In genomic region chr7:36205236-36205635, GRCh38 we compare ENCODE assay signal across 14 cellular contexts. TPM values are rescaled to one million over a fixed set of nuclear protein-coding genes. Genes with fewer than 3 reads are reported as not detected.
DNase-seq lines count a peak whose midpoint lies in the region; ATAC-seq and TF ChIP-seq lines count a peak whose summit lies in the region.
"Had no signal": no experiment of that assay in that cellular context is flagged by ENCODE, and none has a peak within 500 bp of the region (broad histone marks: within the 10 kb centered on the region; RNA-seq: fewer than 3 reads in every experiment).

No MANE protein-coding gene starts in this region.

- peaks cover 51% of the 10 kb centered on the region for H3K4me1 Mint-ChIP-seq in T-helper 17 cell
- H3K4me1 Mint-ChIP-seq in mesothelial cell of epicardium: peaks cover 87% of the 10 kb centered on the region
- peaks cover 19 to 59% (median 43%) of the 10 kb centered on the region in 7 donors for H3K4me1 Mint-ChIP-seq in naive thymus-derived CD4-positive, alpha-beta T cell

- no peak for ATAC-seq in T-helper 17 cell
- ATAC-seq in naive thymus-derived CD4-positive, alpha-beta T cell: no peak
- ATAC-seq in HG02885 (IDR thresholded peaks at IDR 0.05; ENCODE audit: poor library complexity, unreplicated experiment): no peak
- ATAC-seq: K562, SK-N-SH treated with all-trans-retinoic acid at 6 μM for 48 hours had no signal

- CTCF ChIA-PET in naive thymus-derived CD4-positive, alpha-beta T cell (lab: Charles Lee): no interaction called here

- no peak for TF ChIP-seq CTCF in mesothelial cell of epicardium (IDR thresholded peaks at IDR 0.05; ENCODE audit: unreplicated experiment)

- H3K9me3 Mint-ChIP-seq in mesothelial cell of epicardium: peaks cover under 1% of the 10 kb centered on the region
- peaks cover 0 to 2% (median 0%) of the 10 kb centered on the region in 11 donors for H3K9me3 Mint-ChIP-seq in naive thymus-derived CD4-positive, alpha-beta T cell
- H3K9me3 Mint-ChIP-seq: CD4-positive, alpha-beta memory T cell had no signal

- H3K4me3 ChIP-seq in subcutaneous abdominal adipose tissue (ENCODE audit: low read depth in 1 of 5, low read length in 5 of 5): no peak overlapping the region
- no peak overlapping the region for H3K4me3 ChIP-seq in naive thymus-derived CD4-positive, alpha-beta T cell (ENCODE audit: low read length)
- H3K4me3 ChIP-seq: K562 had no signal

- no peak for DNase-seq in T-helper 17 cell
- DNase-seq in mesothelial cell of epicardium (ENCODE audit: low spot score in 2 of 2, unreplicated experiment in 2 of 2): no peak
- DNase-seq in T-helper 9 cell: no peak
- no peak for DNase-seq in naive thymus-derived CD4-positive, alpha-beta T cell
- DNase-seq: BE2C; CD4-positive, alpha-beta memory T cell; H7; NCI-H1092; SHP77 had no signal

- H3K27me3 Mint-ChIP-seq in T-helper 17 cell: no peaks in the 10 kb centered on the region
- H3K27me3 Mint-ChIP-seq in mesothelial cell of epicardium (ENCODE audit: low read depth): no peaks in the 10 kb centered on the region
- H3K27me3 Mint-ChIP-seq in naive thymus-derived CD4-positive, alpha-beta T cell: no peaks in the 10 kb centered on the region
- H3K27me3 Mint-ChIP-seq: CD4-positive, alpha-beta memory T cell had no signal

- H3K27me3 ChIP-seq in subcutaneous abdominal adipose tissue (ENCODE audit: control insufficient read depth in 5 of 5, insufficient read depth in 4 of 5, low read length in 5 of 5): no peaks in the 10 kb centered on the region
- H3K27me3 ChIP-seq in naive thymus-derived CD4-positive, alpha-beta T cell (ENCODE audit: control insufficient read depth in 2 of 2, insufficient read depth in 2 of 2, low read length in 2 of 2): no peaks in the 10 kb centered on the region
- H3K27me3 ChIP-seq: BE2C had no signal

- POLR2A ChIA-PET in naive thymus-derived CD4-positive, alpha-beta T cell (lab: Charles Lee): no interaction called here

- no peaks in the 10 kb centered on the region for H3K9me3 ChIP-seq in KOPT-K1 (ENCODE audit: insufficient read depth, low read length, poor library complexity, severe bottlenecking)
- H3K9me3 ChIP-seq in T-helper 17 cell (ENCODE audit: control insufficient read depth, low read length, poor library complexity, severe bottlenecking): no peaks in the 10 kb centered on the region
- no peaks in the 10 kb centered on the region for H3K9me3 ChIP-seq in subcutaneous abdominal adipose tissue (ENCODE audit: control insufficient read depth in 5 of 5, low read length in 5 of 5)
- H3K9me3 ChIP-seq in naive thymus-derived CD4-positive, alpha-beta T cell (ENCODE audit: control insufficient read depth in 2 of 3, low read length in 3 of 3): no peaks in the 10 kb centered on the region
- H3K9me3 ChIP-seq: BE2C had no signal

- H3K4me1 ChIP-seq in subcutaneous abdominal adipose tissue (ENCODE audit: control insufficient read depth in 5 of 5, insufficient read depth in 5 of 5, low read length in 5 of 5): peaks cover 18 to 81% (median 68%) of the 10 kb centered on the region in 5 donors
- H3K4me1 ChIP-seq in naive thymus-derived CD4-positive, alpha-beta T cell (ENCODE audit: control insufficient read depth in 2 of 2, insufficient read depth in 2 of 2, low read length in 2 of 2): peaks cover 11 to 29% of the 10 kb centered on the region in 2 donors

- H3K4me3 Mint-ChIP-seq in T-helper 17 cell (no peak overlapping the region), mesothelial cell of epicardium (no peak overlapping the region)
- H3K4me3 Mint-ChIP-seq in naive thymus-derived CD4-positive, alpha-beta T cell: no peak overlapping the region

- H3K27ac ChIP-seq in KOPT-K1 (ENCODE audit: low read depth, low read length, poor library complexity, severe bottlenecking) (peak overlapping the region; percentile 86), subcutaneous abdominal adipose tissue (ENCODE audit: low read depth, low read length) (peak overlapping the region; percentile 37)
- no peak overlapping the region for H3K27ac ChIP-seq in naive thymus-derived CD4-positive, alpha-beta T cell (ENCODE audit: low read depth, low read length)

- intact Hi-C loops in naive thymus-derived CD4-positive, alpha-beta T cell (cut with micrococcal nuclease): no loop called here

- H3K36me3 Mint-ChIP-seq in T-helper 17 cell (ENCODE audit: low read depth) (no peaks in the 10 kb centered on the region), mesothelial cell of epicardium (no peaks in the 10 kb centered on the region)
- no peaks in the 10 kb centered on the region for H3K36me3 Mint-ChIP-seq in naive thymus-derived CD4-positive, alpha-beta T cell
- H3K36me3 Mint-ChIP-seq: CD4-positive, alpha-beta memory T cell had no signal

- peak overlapping the region in 1 of 5 donors; percentile 21 for H3K9ac ChIP-seq in subcutaneous abdominal adipose tissue (ENCODE audit: low read length in 5 of 5)

- peak overlapping the region; percentile 91 for H3K27ac Mint-ChIP-seq in T-helper 17 cell
- H3K27ac Mint-ChIP-seq in mesothelial cell of epicardium: peak overlapping the region; percentile 89
- H3K27ac Mint-ChIP-seq in naive thymus-derived CD4-positive, alpha-beta T cell: no peak overlapping the region

- H3K36me3 ChIP-seq in KOPT-K1 (ENCODE audit: insufficient read depth, low read length): no peaks in the 10 kb centered on the region
- peaks cover 0 to 3% (median 0%) of the 10 kb centered on the region in 5 donors for H3K36me3 ChIP-seq in subcutaneous abdominal adipose tissue (ENCODE audit: control insufficient read depth in 5 of 5, insufficient read depth in 5 of 5, low read length in 5 of 5)
- no peaks in the 10 kb centered on the region for H3K36me3 ChIP-seq in naive thymus-derived CD4-positive, alpha-beta T cell (ENCODE audit: control insufficient read depth in 2 of 3, insufficient read depth in 3 of 3, low read length in 3 of 3)
- H3K36me3 ChIP-seq: BE2C had no signal

RNA-seq across cellular contexts. Expression of gene EEPD1, which starts 52.2 kb away (rescaled TPM):
- total RNA-seq in T-helper 17 cell: 10 to 100 TPM; 15.7 to 20.7 TPM
- 18.0 to 21.8 TPM (median 20.1 TPM) in 3 replicates for total RNA-seq in mesothelial cell of epicardium
- total RNA-seq in naive thymus-derived CD4-positive, alpha-beta T cell: 10 to 100 TPM in 2 of 5 experiments, 1 to 10 TPM in 3; 2.2 to 13.2 (median 3.7) TPM
- polyA plus RNA-seq in naive thymus-derived CD4-positive, alpha-beta T cell: 10 to 100 TPM; 12.3 to 15.8 TPM

Comparison
In these comparisons a context has a peak if more than half of its experiments do, and no peak if none do; other contexts are left out.
1. H3K27ac Mint-ChIP-seq: peak in T-helper 17 cell (single experiment) and mesothelial cell of epicardium (single experiment); none in naive thymus-derived CD4-positive, alpha-beta T cell (0 of 9).